In the genomic region with DNA sequence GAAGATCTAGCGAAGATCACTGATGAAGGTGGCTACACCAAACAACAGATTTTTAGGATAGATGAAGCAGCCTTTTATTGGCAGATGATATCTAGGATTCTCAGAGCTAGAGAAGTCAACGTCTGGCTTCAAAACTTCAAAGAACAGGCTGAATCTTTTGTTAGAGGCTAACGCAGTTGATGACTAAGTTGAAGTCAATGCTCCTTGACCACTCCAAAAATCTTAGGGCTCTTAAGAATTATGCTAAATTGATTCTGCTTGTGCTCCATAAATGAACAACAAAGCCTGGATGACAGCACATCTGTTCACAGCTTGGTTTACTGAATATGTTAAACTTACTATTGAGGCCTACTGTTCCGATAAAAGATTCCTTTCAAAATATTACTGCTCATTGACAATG, we compare ENCODE assay signal across 26 cellular contexts.
"Had no signal": no experiment of that assay in that cellular context is flagged by ENCODE, and none has a peak within 500 bp of the region (broad histone marks: within the 10 kb centered on the region; RNA-seq: fewer than 3 reads in every experiment).

No MANE protein-coding gene starts in this region.

- H3K27ac Mint-ChIP-seq: dendritic cell treated with granulocyte-macrophage colony-stimulating factor and Interleukin-4, amounts not matched to agents 40 ng/mL and 50 ng/mL, for 4 days; effector memory CD8-positive, alpha-beta T cell; endodermal cell; naive thymus-derived CD4-positive, alpha-beta T cell had no signal

- H3K27me3 ChIP-seq: colonic mucosa, gastrocnemius medialis, left lung had no signal

- H3K27ac ChIP-seq: colonic mucosa, epithelial cell of prostate, esophagus squamous epithelium, gastrocnemius medialis, heart right ventricle, left lung, lower lobe of right lung had no signal

- H3K4me3 Mint-ChIP-seq: dendritic cell treated with granulocyte-macrophage colony-stimulating factor and Interleukin-4, amounts not matched to agents 40 ng/mL and 50 ng/mL, for 4 days; effector memory CD8-positive, alpha-beta T cell; endodermal cell; naive thymus-derived CD4-positive, alpha-beta T cell had no signal

- H3K9me3 ChIP-seq: colonic mucosa, esophagus squamous epithelium, gastrocnemius medialis, left lung, lower lobe of right lung had no signal

- H3K36me3 ChIP-seq: colonic mucosa, esophagus squamous epithelium, gastrocnemius medialis, heart right ventricle, left lung, lower lobe of right lung had no signal

- H3K4me3 ChIP-seq: colonic mucosa, esophagus squamous epithelium, gastrocnemius medialis, heart right ventricle, left lung, lower lobe of right lung had no signal

- FAIRE-seq: endometrium, islet of Langerhans, keratinocyte had no signal

- H3K27me3 Mint-ChIP-seq: dendritic cell treated with granulocyte-macrophage colony-stimulating factor and Interleukin-4, amounts not matched to agents 40 ng/mL and 50 ng/mL, for 4 days had no signal

- H3K9me3 Mint-ChIP-seq: dendritic cell treated with granulocyte-macrophage colony-stimulating factor and Interleukin-4, amounts not matched to agents 40 ng/mL and 50 ng/mL, for 4 days; effector memory CD8-positive, alpha-beta T cell had no signal

- H3K4me1 ChIP-seq: colonic mucosa, esophagus squamous epithelium, gastrocnemius medialis, heart right ventricle, left lung, lower lobe of right lung had no signal

- DNase-seq: colonic mucosa; cortex of kidney; effector CD8-positive, alpha-beta T cell; effector memory CD8-positive, alpha-beta T cell; endodermal cell; erythroblast; esophagus squamous epithelium; foreskin fibroblast; foreskin melanocyte; gastrocnemius medialis; glutamatergic neuron; head of caudate nucleus; heart right ventricle; hippocampal formation; left cardiac atrium; left lung; left ventricle myocardium superior; lower lobe of right lung; mesenchymal stem cell; midbrain; naive thymus-derived CD4-positive, alpha-beta T cell had no signal
